29 cellular contexts compared by ENCODE assay signal in genomic region chr12:126998747-126999285, GRCh38.
DNase-seq lines count a peak whose midpoint lies in the region; ATAC-seq, FAIRE-seq and TF ChIP-seq lines count a peak whose summit lies in the region.
"Had no signal": no experiment of that assay in that cellular context is flagged by ENCODE, and none has a peak within 500 bp of the region (broad histone marks: within the 10 kb centered on the region; RNA-seq: fewer than 3 reads in every experiment).

No MANE protein-coding gene starts in this region.

- no peaks in the 10 kb centered on the region for H3K4me1 Mint-ChIP-seq in astrocyte (ENCODE audit: low read depth, unreplicated experiment)
- H3K4me1 Mint-ChIP-seq in activated CD4-positive, alpha-beta memory T cell treated with anti-CD3 and anti-CD28 coated beads, Interleukin-2, amount 10 ng/mL, durations not matched to agents 7 days and 5 days, result no peaks in the 10 kb centered on the region
- H3K4me1 Mint-ChIP-seq: activated CD4-positive, alpha-beta T cell treated with anti-CD3 and anti-CD28 coated beads, Interleukin-2, amount 10 ng/mL, durations not matched to agents 24 days and 14 days; CD14-positive monocyte; naive thymus-derived CD8-positive, alpha-beta T cell had no signal

- H3K4me1 ChIP-seq in astrocyte (ENCODE audit: insufficient read depth, low read length), result no peaks in the 10 kb centered on the region
- H3K4me1 ChIP-seq in body of pancreas, result no peaks in the 10 kb centered on the region
- H3K4me1 ChIP-seq: foreskin keratinocyte, pancreas, right atrium auricular region had no signal

- no peaks in the 10 kb centered on the region for H3K36me3 Mint-ChIP-seq in astrocyte (ENCODE audit: low read depth, unreplicated experiment)
- H3K36me3 Mint-ChIP-seq in activated CD4-positive, alpha-beta memory T cell treated with anti-CD3 and anti-CD28 coated beads, Interleukin-2, amount 10 ng/mL, durations not matched to agents 7 days and 5 days (ENCODE audit: low read depth), result no peaks in the 10 kb centered on the region
- H3K36me3 Mint-ChIP-seq: CD14-positive monocyte; naive thymus-derived CD8-positive, alpha-beta T cell had no signal

- no peak overlapping the region for H3K4me2 ChIP-seq in astrocyte (ENCODE audit: low read length)

- WGBS in body of pancreas, 2 donors, result 51 to 54% methylated on average over 10 of the region's 10 CpGs

- DNase-seq in Daoy (ENCODE audit: low read depth) (peak; percentile 56), astrocyte (ENCODE audit: low read depth) (peak; percentile 30), islet precursor cell (peak; percentile 81), body of pancreas (no peak)
- no peak for DNase-seq in activated CD8-positive, alpha-beta memory T cell treated with anti-CD3 and anti-CD28 coated beads, Interleukin-2, amount 50 U/mL, for 4 hours
- DNase-seq in activated CD4-positive, alpha-beta memory T cell treated with anti-CD3 and anti-CD28 coated beads, Interleukin-2, amount 10 ng/mL, durations not matched to agents 7 days and 5 days, result no peak
- DNase-seq: activated CD4-positive, alpha-beta T cell treated with anti-CD3 and anti-CD28 coated beads, Interleukin-2, amount 10 ng/mL, durations not matched to agents 24 days and 14 days; brain microvascular endothelial cell; effector CD4-positive, alpha-beta T cell; foreskin keratinocyte; GDM1; GOT3; hippocampal formation; left ventricle myocardium superior; midbrain; naive thymus-derived CD8-positive, alpha-beta T cell; NCI-H1694; NCI-H2171 treated with DMSO at 0.1 percent for 48 hours; NCI-H524; pancreas; stimulated activated CD4-positive, alpha-beta T cell treated with anti-CD3 and anti-CD28 coated beads, Interleukin-4, amount 100 ng/mL, for 4 hours; stimulated activated naive CD4-positive, alpha-beta T cell treated with Interleukin-2 at 50 U/mL for 16 hours had no signal

- no peak overlapping the region for H3K27ac Mint-ChIP-seq in astrocyte (ENCODE audit: unreplicated experiment)
- H3K27ac Mint-ChIP-seq in activated CD4-positive, alpha-beta memory T cell treated with anti-CD3 and anti-CD28 coated beads, Interleukin-2, amount 10 ng/mL, durations not matched to agents 7 days and 5 days, result no peak overlapping the region
- H3K27ac Mint-ChIP-seq: activated CD4-positive, alpha-beta T cell treated with anti-CD3 and anti-CD28 coated beads, Interleukin-2, amount 10 ng/mL, durations not matched to agents 24 days and 14 days; CD14-positive monocyte; naive thymus-derived CD8-positive, alpha-beta T cell had no signal

- H3K27me3 Mint-ChIP-seq in astrocyte (ENCODE audit: low read depth, unreplicated experiment), result no peaks in the 10 kb centered on the region
- no peaks in the 10 kb centered on the region for H3K27me3 Mint-ChIP-seq in activated CD4-positive, alpha-beta memory T cell treated with anti-CD3 and anti-CD28 coated beads, Interleukin-2, amount 10 ng/mL, durations not matched to agents 7 days and 5 days
- H3K27me3 Mint-ChIP-seq: activated CD4-positive, alpha-beta T cell treated with anti-CD3 and anti-CD28 coated beads, Interleukin-2, amount 10 ng/mL, durations not matched to agents 24 days and 14 days had no signal

- no peaks in the 10 kb centered on the region for H3K79me2 ChIP-seq in astrocyte (ENCODE audit: insufficient read depth, low read length)

- no peak for TF ChIP-seq POLR2A in body of pancreas (IDR thresholded peaks at IDR 0.05)

- H2AFZ ChIP-seq in astrocyte (ENCODE audit: low read depth, low read length), result peak overlapping the region; percentile 16

- H3K27ac ChIP-seq in astrocyte (ENCODE audit: low read depth, low read length) (no peak overlapping the region), body of pancreas (no peak overlapping the region)
- H3K27ac ChIP-seq: brain microvascular endothelial cell, foreskin keratinocyte, pancreas, right atrium auricular region, thoracic aorta had no signal

- no peak for FAIRE-seq in astrocyte (lab: Jason Lieb, UNC)
- FAIRE-seq: HTR-8/SVneo, pancreas, RCC 7860, TTC549 had no signal

- no peak overlapping the region for H3K4me3 ChIP-seq in astrocyte (ENCODE audit: insufficient read depth, low read depth, low read length)
- H3K4me3 ChIP-seq in body of pancreas, result no peak overlapping the region
- H3K4me3 ChIP-seq: pancreas, right atrium auricular region, thoracic aorta had no signal

- TF ChIP-seq CTCF in astrocyte (IDR thresholded peaks at IDR 0.05; ENCODE audit: insufficient read depth, low read depth, low read length), result no peak
- TF ChIP-seq CTCF in body of pancreas (IDR thresholded peaks at IDR 0.05), result no peak

- POLR2A ChIA-PET in activated CD4-positive, alpha-beta memory T cell treated with anti-CD3 and anti-CD28 coated beads, Interleukin-2, amount 10 ng/mL, durations not matched to agents 7 days and 5 days (lab: Charles Lee), result no interaction called here

- no peaks in the 10 kb centered on the region for H3K27me3 ChIP-seq in astrocyte (ENCODE audit: insufficient read depth, low read length)
- no peaks in the 10 kb centered on the region for H3K27me3 ChIP-seq in body of pancreas
- H3K27me3 ChIP-seq: brain microvascular endothelial cell, foreskin keratinocyte, pancreas, right atrium auricular region had no signal

- ATAC-seq in GM18867 (IDR thresholded peaks at IDR 0.05; ENCODE audit: unreplicated experiment) (peak; percentile 63), body of pancreas (no peak)
- ATAC-seq: foreskin keratinocyte; left ventricle myocardium superior; naive thymus-derived CD8-positive, alpha-beta T cell; pancreas had no signal

- intact Hi-C loops in body of pancreas (cut with DNase I), result no loop called here

- no peak overlapping the region for H3K9ac ChIP-seq in astrocyte (ENCODE audit: low read length)

- H3K9me3 ChIP-seq in astrocyte (ENCODE audit: insufficient read depth, low read depth, low read length) (no peaks in the 10 kb centered on the region), body of pancreas (no peaks in the 10 kb centered on the region)
- H3K9me3 ChIP-seq: pancreas, right atrium auricular region, thoracic aorta had no signal

- CTCF ChIA-PET in activated CD4-positive, alpha-beta memory T cell treated with anti-CD3 and anti-CD28 coated beads, Interleukin-2, amount 10 ng/mL, durations not matched to agents 7 days and 5 days (lab: Charles Lee), result interaction anchor here (1.0 kb wide), 1 partner anchor 10 kb away, joined by 3 read pairs; no protein-coding TSS in a partner anchor

- H4K20me1 ChIP-seq in astrocyte (ENCODE audit: insufficient read depth, low read length), result no peaks in the 10 kb centered on the region

- H3K4me3 Mint-ChIP-seq in astrocyte (ENCODE audit: unreplicated experiment), result no peak overlapping the region
- no peak overlapping the region for H3K4me3 Mint-ChIP-seq in activated CD4-positive, alpha-beta memory T cell treated with anti-CD3 and anti-CD28 coated beads, Interleukin-2, amount 10 ng/mL, durations not matched to agents 7 days and 5 days
- H3K4me3 Mint-ChIP-seq: activated CD4-positive, alpha-beta T cell treated with anti-CD3 and anti-CD28 coated beads, Interleukin-2, amount 10 ng/mL, durations not matched to agents 24 days and 14 days; CD14-positive monocyte; naive thymus-derived CD8-positive, alpha-beta T cell had no signal

- H3K36me3 ChIP-seq in astrocyte (ENCODE audit: insufficient read depth, low read length), result no peaks in the 10 kb centered on the region
- H3K36me3 ChIP-seq in body of pancreas (replicated peaks in 1 of 2; ENCODE audit: insufficient read depth in 1 of 2, low read depth in 2 of 2), result no peaks in the 10 kb centered on the region
- H3K36me3 ChIP-seq: brain microvascular endothelial cell, pancreas, right atrium auricular region, thoracic aorta had no signal

- H3K9me3 Mint-ChIP-seq in astrocyte (ENCODE audit: unreplicated experiment), result peaks cover 6% of the 10 kb centered on the region
- peaks cover 2% of the 10 kb centered on the region for H3K9me3 Mint-ChIP-seq in activated CD4-positive, alpha-beta memory T cell treated with anti-CD3 and anti-CD28 coated beads, Interleukin-2, amount 10 ng/mL, durations not matched to agents 7 days and 5 days

Comparison
In these comparisons a context has a peak if more than half of its experiments do, and no peak if none do; other contexts are left out.
1. DNase-seq: peak in Daoy (single experiment), astrocyte (single experiment) and islet precursor cell (single experiment); none in activated CD8-positive, alpha-beta memory T cell treated with anti-CD3 and anti-CD28 coated beads, Interleukin-2, amount 50 U/mL, for 4 hours (single experiment), body of pancreas (0 of 4) and activated CD4-positive, alpha-beta memory T cell treated with anti-CD3 and anti-CD28 coated beads, Interleukin-2, amount 10 ng/mL, durations not matched to agents 7 days and 5 days (single experiment).